29 cellular contexts compared by ENCODE assay signal in genomic region chr7:151207796-151208195, GRCh38. TPM values are rescaled to one million over a fixed set of nuclear protein-coding genes. Genes with fewer than 3 reads are reported as not detected.
DNase-seq lines count a peak whose midpoint lies in the region; ATAC-seq and TF ChIP-seq lines count a peak whose summit lies in the region.
"Had no signal": no experiment of that assay in that cellular context is flagged by ENCODE, and none has a peak within 500 bp of the region (broad histone marks: within the 10 kb centered on the region; RNA-seq: fewer than 3 reads in every experiment).

No MANE protein-coding gene starts in this region.

- CTCF ChIA-PET in CD8-positive, alpha-beta memory T cell (lab: Charles Lee), result interaction anchor here (1.0 to 2.3 kb wide), 2 partner anchors 36 to 37 kb away, joined by 3 to 12 read pairs; no protein-coding TSS in a partner anchor

- peak overlapping the region; percentile 86 to 100 (median 98) for H3K27ac Mint-ChIP-seq in CD8-positive, alpha-beta memory T cell
- peak overlapping the region; percentile 26 for H3K27ac Mint-ChIP-seq in activated T-helper 17 cell treated with anti-CD3 and anti-CD28 coated beads, Interleukin-2, amount 50 U/mL, for 72 hours
- H3K27ac Mint-ChIP-seq: mesothelial cell of epicardium; natural killer cell treated with Interleukin-12 subunit alpha and Interleukin-12 subunit beta and Interleukin-15 and Interleukin-18, amount 100 ng/mL, for 72 hours; stimulated activated naive CD8-positive, alpha-beta T cell treated with anti-CD3 and anti-CD28 coated beads, Interleukin-15, Interleukin-2, amounts not matched to agents 100 ng/mL and 50 ng/mL, for 24 hours had no signal

- no peaks in the 10 kb centered on the region for H3K9me3 Mint-ChIP-seq in CD8-positive, alpha-beta memory T cell
- no peaks in the 10 kb centered on the region for H3K9me3 Mint-ChIP-seq in activated T-helper 17 cell treated with anti-CD3 and anti-CD28 coated beads, Interleukin-2, amount 50 U/mL, for 72 hours
- H3K9me3 Mint-ChIP-seq: mesothelial cell of epicardium; natural killer cell treated with Interleukin-12 subunit alpha and Interleukin-12 subunit beta and Interleukin-15 and Interleukin-18, amount 100 ng/mL, for 72 hours; stimulated activated naive CD8-positive, alpha-beta T cell treated with anti-CD3 and anti-CD28 coated beads, Interleukin-15, Interleukin-2, amounts not matched to agents 100 ng/mL and 50 ng/mL, for 24 hours had no signal

- H3K4me3 ChIP-seq in BLaER1 treated with 17β-estradiol and CSF1 and Interleukin-3, amounts not matched to agents 10 nM and 100 nM, result no peak overlapping the region
- H3K4me3 ChIP-seq in CD8-positive, alpha-beta memory T cell (ENCODE audit: low read length), result no peak overlapping the region
- H3K4me3 ChIP-seq in left lung, result no peak overlapping the region
- H3K4me3 ChIP-seq in adrenal gland, result no peak overlapping the region
- H3K4me3 ChIP-seq: ovary, tibial artery had no signal

- POLR2A ChIA-PET in CD8-positive, alpha-beta memory T cell (lab: Charles Lee), result interaction anchor here (2.1 kb wide), 1 partner anchor 20 kb away, joined by 13 read pairs; the partner anchor contains the start of gene ABCF2

- no peak for ATAC-seq in activated T-helper 17 cell treated with anti-CD3 and anti-CD28 coated beads, Interleukin-2, amount 50 U/mL, for 72 hours (replicated peaks)
- no peak for ATAC-seq in left lung
- ATAC-seq: activated CD4-positive, CD25-positive, alpha-beta regulatory T cell treated with anti-CD3 and anti-CD28 coated beads, Interleukin-2, amount 50 U/mL, for 24 hours; esophagus mucosa; left lobe of liver; natural killer cell treated with Interleukin-12 subunit alpha and Interleukin-12 subunit beta and Interleukin-15 and Interleukin-18, amount 100 ng/mL, for 72 hours; right cardiac atrium had no signal

- no peak overlapping the region for H3K9ac ChIP-seq in BLaER1 treated with 17β-estradiol and CSF1 and Interleukin-3, amounts not matched to agents 10 nM and 100 nM
- H3K9ac ChIP-seq: KMS-11 had no signal

- no peaks in the 10 kb centered on the region for H3K9me3 ChIP-seq in BLaER1 treated with 17β-estradiol and CSF1 and Interleukin-3, amounts not matched to agents 10 nM and 100 nM (replicated peaks in 1 of 11)
- no peaks in the 10 kb centered on the region for H3K9me3 ChIP-seq in CD8-positive, alpha-beta memory T cell (ENCODE audit: low read length)
- H3K9me3 ChIP-seq in left lung (no peaks in the 10 kb centered on the region), adrenal gland (replicated peaks in 1 of 3) (no peaks in the 10 kb centered on the region)
- H3K9me3 ChIP-seq: ovary, tibial artery had no signal

- peaks cover 0 to 24% (median 18%) of the 10 kb centered on the region in 10 experiments; a peak in 16 of 20 replicates for H3K4me1 ChIP-seq in BLaER1 treated with 17β-estradiol and CSF1 and Interleukin-3, amounts not matched to agents 10 nM and 100 nM
- peaks cover 29% of the 10 kb centered on the region for H3K4me1 ChIP-seq in CD8-positive, alpha-beta memory T cell (ENCODE audit: insufficient read depth, low read length)
- no peaks in the 10 kb centered on the region for H3K4me1 ChIP-seq in left lung
- H3K4me1 ChIP-seq in adrenal gland (replicated peaks in 1 of 2), result no peaks in the 10 kb centered on the region
- H3K4me1 ChIP-seq: tibial artery had no signal

- peaks cover 5 to 21% (median 13%) of the 10 kb centered on the region in 11 experiments; a peak in 21 of 22 replicates for H3K36me3 ChIP-seq in BLaER1 treated with 17β-estradiol and CSF1 and Interleukin-3, amounts not matched to agents 10 nM and 100 nM
- H3K36me3 ChIP-seq in CD8-positive, alpha-beta memory T cell (ENCODE audit: insufficient read depth, low read length), result no peaks in the 10 kb centered on the region
- H3K36me3 ChIP-seq in left lung (peaks cover 0 to 11% of the 10 kb centered on the region in 2 donors), adrenal gland (replicated peaks in 1 of 2) (peaks cover 0 to 4% of the 10 kb centered on the region in 2 donors)
- H3K36me3 ChIP-seq: ovary had no signal

- peaks cover 0 to 27% (median 10%) of the 10 kb centered on the region in 11 experiments; a peak in 12 of 22 replicates for H3K27me3 ChIP-seq in BLaER1 treated with 17β-estradiol and CSF1 and Interleukin-3, amounts not matched to agents 10 nM and 100 nM
- peaks cover 2% of the 10 kb centered on the region for H3K27me3 ChIP-seq in CD8-positive, alpha-beta memory T cell (ENCODE audit: insufficient read depth, low read length, poor library complexity, severe bottlenecking)
- H3K27me3 ChIP-seq in left lung (peaks cover 0 to 40% of the 10 kb centered on the region in 2 donors), adrenal gland (no peaks in the 10 kb centered on the region)
- H3K27me3 ChIP-seq: ovary had no signal

- H3K4me3 Mint-ChIP-seq in CD8-positive, alpha-beta memory T cell, result peak overlapping the region in 5 of 7 donors; percentile 15 to 77 (median 75)
- H3K4me3 Mint-ChIP-seq in activated T-helper 17 cell treated with anti-CD3 and anti-CD28 coated beads, Interleukin-2, amount 50 U/mL, for 72 hours, result peak overlapping the region; percentile 11
- H3K4me3 Mint-ChIP-seq: mesothelial cell of epicardium; stimulated activated naive CD8-positive, alpha-beta T cell treated with anti-CD3 and anti-CD28 coated beads, Interleukin-15, Interleukin-2, amounts not matched to agents 100 ng/mL and 50 ng/mL, for 24 hours had no signal

- peak overlapping the region in 10 of 11 experiments; percentile 7 to 70 (median 62); a peak in 18 of 22 replicates for H3K4me2 ChIP-seq in BLaER1 treated with 17β-estradiol and CSF1 and Interleukin-3, amounts not matched to agents 10 nM and 100 nM
- H3K4me2 ChIP-seq: KMS-11 had no signal

- H3K4me1 Mint-ChIP-seq in CD8-positive, alpha-beta memory T cell, result peaks cover 28 to 40% (median 39%) of the 10 kb centered on the region in 3 donors
- H3K4me1 Mint-ChIP-seq in activated T-helper 17 cell treated with anti-CD3 and anti-CD28 coated beads, Interleukin-2, amount 50 U/mL, for 72 hours, result peaks cover 24% of the 10 kb centered on the region

- no peak for TF ChIP-seq POLR2A in adrenal gland (IDR thresholded peaks at IDR 0.05)

- H3K27me3 Mint-ChIP-seq in CD8-positive, alpha-beta memory T cell, result peaks cover 0 to 5% of the 10 kb centered on the region in 2 donors
- no peaks in the 10 kb centered on the region for H3K27me3 Mint-ChIP-seq in activated T-helper 17 cell treated with anti-CD3 and anti-CD28 coated beads, Interleukin-2, amount 50 U/mL, for 72 hours
- H3K27me3 Mint-ChIP-seq: stimulated activated naive CD8-positive, alpha-beta T cell treated with anti-CD3 and anti-CD28 coated beads, Interleukin-15, Interleukin-2, amounts not matched to agents 100 ng/mL and 50 ng/mL, for 24 hours had no signal

- intact Hi-C loops in left lung (cut with DNase I) (no loop called here), adrenal gland (cut with DNase I) (no loop called here)

- H4K20me1 ChIP-seq in BLaER1 treated with 17β-estradiol and CSF1 and Interleukin-3, amounts not matched to agents 10 nM and 100 nM, result peaks cover 0 to 52% (median 25%) of the 10 kb centered on the region in 11 experiments; a peak in 16 of 22 replicates

- H3K36me3 Mint-ChIP-seq in CD8-positive, alpha-beta memory T cell, result peaks cover 0 to 16% (median 0%) of the 10 kb centered on the region in 3 donors
- H3K36me3 Mint-ChIP-seq in activated T-helper 17 cell treated with anti-CD3 and anti-CD28 coated beads, Interleukin-2, amount 50 U/mL, for 72 hours (ENCODE audit: low read depth), result peaks cover 14% of the 10 kb centered on the region
- H3K36me3 Mint-ChIP-seq: mesothelial cell of epicardium; natural killer cell treated with Interleukin-12 subunit alpha and Interleukin-12 subunit beta and Interleukin-15 and Interleukin-18, amount 100 ng/mL, for 72 hours had no signal

- TF ChIP-seq CTCF in left lung (IDR thresholded peaks at IDR 0.05) (no peak), adrenal gland (IDR thresholded peaks at IDR 0.05) (no peak)

- WGBS in adrenal gland, 4 donors, result 37 to 67% (median 63%) methylated on average over 5 to 12 of the region's 12 CpGs

- H3K27ac ChIP-seq in BLaER1 treated with 17β-estradiol and CSF1 and Interleukin-3, amounts not matched to agents 10 nM and 100 nM, result no peak overlapping the region
- H3K27ac ChIP-seq in CD8-positive, alpha-beta memory T cell (ENCODE audit: low read depth, low read length), result peak overlapping the region; percentile 10
- H3K27ac ChIP-seq in left lung (no peak overlapping the region), adrenal gland (no peak overlapping the region)
- H3K27ac ChIP-seq: brain microvascular endothelial cell, KMS-11, ovary, RWPE1, tibial artery had no signal

- DNase-seq in CD8-positive, alpha-beta memory T cell, result no peak
- no peak for DNase-seq in left lung
- no peak for DNase-seq in adrenal gland
- no peak for DNase-seq in activated effector memory CD4-positive, alpha-beta T cell treated with Interleukin-2 at 50 U/mL for 16 hours
- DNase-seq: activated CD8-positive, alpha-beta memory T cell treated with anti-CD3 and anti-CD28 coated beads, Interleukin-2, amount 50 U/mL, for 48 hours; activated gamma-delta T cell; brain microvascular endothelial cell; DMS53; effector CD4-positive, alpha-beta T cell; foreskin melanocyte; NCI-H1694 treated with DMSO at 0.1 percent for 48 hours; NCI-H2171 treated with DMSO at 0.1 percent for 48 hours; NCI-H526 treated with DMSO at 0.1 percent for 48 hours; ovary; stimulated activated CD4-positive, alpha-beta T cell treated with anti-CD3 and anti-CD28 coated beads, Interleukin-12 subunit alpha, Interleukin-12 subunit beta, amount 100 ng/mL, for 4 hours; stimulated activated CD4-positive, alpha-beta T cell treated with anti-CD3 and anti-CD28 coated beads, Interleukin-4, amount 100 ng/mL, for 4 hours; tibial artery had no signal

RNA-seq across cellular contexts. Expression of gene H2BK1, which starts 2.5 kb away (rescaled TPM):
- under 1 TPM in 1 of 2 experiments, not detected in 1; 0.57 TPM for total RNA-seq in CD8-positive, alpha-beta memory T cell
- polyA plus RNA-seq in CD8-positive, alpha-beta memory T cell, result not detected
- 1 to 10 TPM in 1 of 2 donors, not detected in 1; 1.2 TPM for total RNA-seq in activated T-helper 17 cell treated with anti-CD3 and anti-CD28 coated beads, Interleukin-2, amount 50 U/mL, for 72 hours
- total RNA-seq in left lung, result not detected
- total RNA-seq in adrenal gland, result not detected
- polyA plus RNA-seq in adrenal gland, result not detected
- total RNA-seq: esophagus mucosa; left lobe of liver; mesothelial cell of epicardium; natural killer cell treated with Interleukin-12 subunit alpha and Interleukin-12 subunit beta and Interleukin-15 and Interleukin-18, amount 100 ng/mL, for 72 hours; right cardiac atrium had no signal
- polyA plus RNA-seq: adipose tissue, right cardiac atrium had no signal

RNA-seq across cellular contexts. Expression of gene ABCF2, which starts 19.2 kb away (rescaled TPM):
- 10 to 100 TPM; 86.5 to 95.1 TPM for total RNA-seq in CD8-positive, alpha-beta memory T cell
- 36.7 TPM for polyA plus RNA-seq in CD8-positive, alpha-beta memory T cell
- 10 to 100 TPM; 26.9 to 55.2 TPM for total RNA-seq in activated T-helper 17 cell treated with anti-CD3 and anti-CD28 coated beads, Interleukin-2, amount 50 U/mL, for 72 hours
- total RNA-seq in left lung (10 to 100 TPM; 27.1 to 40.6 TPM), adrenal gland (100 to 1,000 TPM in 1 of 8 donors, 10 to 100 TPM in 7; 20.8 to 110 (median 31.0) TPM)
- polyA plus RNA-seq in adrenal gland, result 10 to 100 TPM; 15.6 to 36.9 (median 16.1) TPM

RNA-seq across cellular contexts. Expression of gene ASB10, which starts 20.7 kb away (rescaled TPM):
- total RNA-seq in CD8-positive, alpha-beta memory T cell, result not detected
- not detected for polyA plus RNA-seq in CD8-positive, alpha-beta memory T cell
- total RNA-seq in activated T-helper 17 cell treated with anti-CD3 and anti-CD28 coated beads, Interleukin-2, amount 50 U/mL, for 72 hours, result not detected
- total RNA-seq in left lung (not detected), adrenal gland (not detected)
- polyA plus RNA-seq in adrenal gland, result not detected
- total RNA-seq: esophagus mucosa; left lobe of liver; mesothelial cell of epicardium; natural killer cell treated with Interleukin-12 subunit alpha and Interleukin-12 subunit beta and Interleukin-15 and Interleukin-18, amount 100 ng/mL, for 72 hours; ovary had no signal
- polyA plus RNA-seq: adipose tissue, ovary had no signal

RNA-seq across cellular contexts. Expression of gene CHPF2, which starts 24.5 kb away (rescaled TPM):
- total RNA-seq in CD8-positive, alpha-beta memory T cell, result 10 to 100 TPM; 36.6 to 37.0 TPM
- 31.3 TPM for polyA plus RNA-seq in CD8-positive, alpha-beta memory T cell
- 10 to 100 TPM; 31.3 to 36.3 TPM for total RNA-seq in activated T-helper 17 cell treated with anti-CD3 and anti-CD28 coated beads, Interleukin-2, amount 50 U/mL, for 72 hours
- total RNA-seq in left lung (10 to 100 TPM; 44.0 to 53.8 TPM), adrenal gland (10 to 100 TPM; 42.9 to 84.1 (median 63.2) TPM)
- polyA plus RNA-seq in adrenal gland, result 10 to 100 TPM; 15.8 to 87.8 (median 58.7) TPM

RNA-seq across cellular contexts. Expression of gene GBX1, which starts 40.3 kb away (rescaled TPM):
- total RNA-seq in CD8-positive, alpha-beta memory T cell, result not detected
- not detected for polyA plus RNA-seq in CD8-positive, alpha-beta memory T cell
- total RNA-seq in activated T-helper 17 cell treated with anti-CD3 and anti-CD28 coated beads, Interleukin-2, amount 50 U/mL, for 72 hours, result 1 to 10 TPM in 1 of 2 donors, not detected in 1; 1.2 TPM
- not detected for total RNA-seq in left lung
- total RNA-seq in adrenal gland, result not detected
- polyA plus RNA-seq in adrenal gland, result not detected
- total RNA-seq: esophagus mucosa; left lobe of liver; mesothelial cell of epicardium; natural killer cell treated with Interleukin-12 subunit alpha and Interleukin-12 subunit beta and Interleukin-15 and Interleukin-18, amount 100 ng/mL, for 72 hours; ovary had no signal
- polyA plus RNA-seq: adipose tissue, ovary had no signal
